20 cellular contexts compared by ENCODE assay signal in the genomic region with DNA sequence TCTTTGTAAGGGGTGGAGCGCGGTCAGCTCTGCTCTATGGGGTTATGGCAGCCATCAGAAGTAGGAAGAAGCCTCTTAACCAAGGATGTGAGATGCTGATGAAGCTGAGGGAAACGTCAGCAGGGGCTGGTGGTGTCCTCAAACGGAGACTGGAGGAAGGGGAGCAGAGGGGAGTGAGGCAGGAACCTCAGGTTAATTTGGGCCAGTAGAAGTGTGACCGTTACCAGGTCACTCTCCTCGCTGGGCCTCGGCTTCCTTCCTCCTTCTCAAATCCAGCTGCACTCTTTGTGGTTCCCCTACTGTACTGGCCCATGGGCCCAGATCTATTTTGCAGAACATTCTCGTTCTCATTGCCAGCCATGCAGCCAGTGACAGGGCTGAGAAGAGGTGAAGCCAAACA.
"Had no signal": no experiment of that assay in that cellular context is flagged by ENCODE, and none has a peak within 500 bp of the region (broad histone marks: within the 10 kb centered on the region; RNA-seq: fewer than 3 reads in every experiment).

No MANE protein-coding gene starts in this region.

- ATAC-seq: foreskin keratinocyte, gastroesophageal sphincter, heart right ventricle, left colon, left lobe of liver, lower lobe of right lung, mucosa of descending colon had no signal

- H3K4me1 ChIP-seq: esophagus muscularis mucosa, foreskin keratinocyte, gastroesophageal sphincter, lower lobe of right lung had no signal

- H3K9me3 ChIP-seq: esophagus muscularis mucosa, gastroesophageal sphincter, heart right ventricle, left ventricle myocardium inferior, lower lobe of right lung, mucosa of descending colon had no signal

- H3K27ac Mint-ChIP-seq: mesothelial cell of epicardium had no signal

- H3K27ac ChIP-seq: coronary artery, dorsolateral prefrontal cortex, esophagus muscularis mucosa, foreskin keratinocyte, gastroesophageal sphincter, heart right ventricle, left ventricle myocardium inferior, lower lobe of right lung had no signal

- H3K9me3 Mint-ChIP-seq: mesothelial cell of epicardium had no signal

- H3K4me3 ChIP-seq: coronary artery, dorsolateral prefrontal cortex, esophagus muscularis mucosa, gastroesophageal sphincter, heart right ventricle, left ventricle myocardium inferior, lower lobe of right lung, mucosa of descending colon had no signal

- H3K27me3 ChIP-seq: dorsolateral prefrontal cortex, esophagus muscularis mucosa, foreskin keratinocyte, gastroesophageal sphincter, heart right ventricle had no signal

- H3K36me3 ChIP-seq: esophagus muscularis mucosa, gastroesophageal sphincter, heart right ventricle, left ventricle myocardium inferior, lower lobe of right lung had no signal

- DNase-seq: dermis blood vessel endothelial cell; dorsolateral prefrontal cortex; effector CD4-positive, alpha-beta T cell; effector memory CD4-positive, alpha-beta T cell; foreskin keratinocyte; glutamatergic neuron; heart right ventricle; hippocampal formation; kidney; kidney glomerular epithelial cell; left colon; left ventricle myocardium inferior; lower lobe of right lung; mesenchymal stem cell; mucosa of descending colon had no signal

- H3K4me1 Mint-ChIP-seq: mesothelial cell of epicardium had no signal

- H3K4me3 Mint-ChIP-seq: mesothelial cell of epicardium had no signal

- H3K36me3 Mint-ChIP-seq: mesothelial cell of epicardium had no signal
